7 cellular contexts compared by ENCODE assay signal in genomic region chr2:99153921-99154604, GRCh38. TPM values are rescaled to one million over a fixed set of nuclear protein-coding genes. Genes with fewer than 3 reads are reported as not detected.
A peak's percentile ranks its signal among the peaks of the same experiment; 100 is the strongest.
DNase-seq lines count a peak whose midpoint lies in the region; ATAC-seq lines count a peak whose summit lies in the region.
"Had no signal": no experiment of that assay in that cellular context is flagged by ENCODE, and none has a peak within 500 bp of the region (broad histone marks: within the 10 kb centered on the region; RNA-seq: fewer than 3 reads in every experiment).

No MANE protein-coding gene starts in this region.

- no peak for ATAC-seq in activated CD8-positive, alpha-beta T cell treated with anti-CD3 and anti-CD28 coated beads, Interleukin-2, amount 10 ng/mL, durations not matched to agents 7 days and 5 days
- ATAC-seq in memory B cell (ENCODE audit: low read depth) (no peak), HG02973 (IDR thresholded peaks at IDR 0.05; ENCODE audit: unreplicated experiment) (no peak)
- no peak for ATAC-seq in activated T-cell treated with anti-CD3 and anti-CD28 coated beads, Interleukin-2, amount 50 U/mL, for 4 hours

- POLR2A ChIA-PET in activated CD8-positive, alpha-beta T cell treated with anti-CD3 and anti-CD28 coated beads, Interleukin-2, amount 10 ng/mL, durations not matched to agents 7 days and 5 days (lab: Charles Lee), result interaction anchor here (0.6 to 2.1 kb wide), 8 partner anchors 8 to 382 kb away, joined by 3 to 18 read pairs (median 5); partner anchors contain the start of genes C2orf15, MITD1 and MRPL30

- H3K4me1 Mint-ChIP-seq in activated CD8-positive, alpha-beta T cell treated with anti-CD3 and anti-CD28 coated beads, Interleukin-2, amount 10 ng/mL, durations not matched to agents 7 days and 5 days (ENCODE audit: low read depth), result peaks cover 34% of the 10 kb centered on the region
- H3K4me1 Mint-ChIP-seq in memory B cell, result peaks cover 27% of the 10 kb centered on the region
- peaks cover 32% of the 10 kb centered on the region for H3K4me1 Mint-ChIP-seq in activated T-cell treated with anti-CD3 and anti-CD28 coated beads, Interleukin-2, amount 50 U/mL, for 4 hours (ENCODE audit: low read depth)

- H3K27ac Mint-ChIP-seq in activated CD8-positive, alpha-beta T cell treated with anti-CD3 and anti-CD28 coated beads, Interleukin-2, amount 10 ng/mL, durations not matched to agents 7 days and 5 days, result peak overlapping the region; percentile 95
- no peak overlapping the region for H3K27ac Mint-ChIP-seq in memory B cell

- no peaks in the 10 kb centered on the region for H3K9me3 Mint-ChIP-seq in activated CD8-positive, alpha-beta T cell treated with anti-CD3 and anti-CD28 coated beads, Interleukin-2, amount 10 ng/mL, durations not matched to agents 7 days and 5 days (ENCODE audit: insufficient read depth)
- H3K9me3 Mint-ChIP-seq in memory B cell, result no peaks in the 10 kb centered on the region
- no peaks in the 10 kb centered on the region for H3K9me3 Mint-ChIP-seq in activated T-cell treated with anti-CD3 and anti-CD28 coated beads, Interleukin-2, amount 50 U/mL, for 4 hours

- H3K27me3 Mint-ChIP-seq in activated CD8-positive, alpha-beta T cell treated with anti-CD3 and anti-CD28 coated beads, Interleukin-2, amount 10 ng/mL, durations not matched to agents 7 days and 5 days (ENCODE audit: low read depth), result no peaks in the 10 kb centered on the region
- no peaks in the 10 kb centered on the region for H3K27me3 Mint-ChIP-seq in memory B cell
- no peaks in the 10 kb centered on the region for H3K27me3 Mint-ChIP-seq in activated T-cell treated with anti-CD3 and anti-CD28 coated beads, Interleukin-2, amount 50 U/mL, for 4 hours (ENCODE audit: low read depth)

- CTCF ChIA-PET in activated CD8-positive, alpha-beta T cell treated with anti-CD3 and anti-CD28 coated beads, Interleukin-2, amount 10 ng/mL, durations not matched to agents 7 days and 5 days (lab: Charles Lee), result interaction anchor here (0.6 to 3.6 kb wide), 5 partner anchors 13 to 70 kb away, joined by 3 to 21 read pairs (median 4); partner anchors contain the start of genes C2orf15, MITD1 and MRPL30

- H3K4me3 Mint-ChIP-seq in activated CD8-positive, alpha-beta T cell treated with anti-CD3 and anti-CD28 coated beads, Interleukin-2, amount 10 ng/mL, durations not matched to agents 7 days and 5 days, result peak overlapping the region; percentile 79
- H3K4me3 Mint-ChIP-seq in memory B cell, result peak overlapping the region; percentile 88
- H3K4me3 Mint-ChIP-seq in activated T-cell treated with anti-CD3 and anti-CD28 coated beads, Interleukin-2, amount 50 U/mL, for 4 hours, result no peak overlapping the region

- peaks cover 20% of the 10 kb centered on the region for H3K36me3 Mint-ChIP-seq in activated CD8-positive, alpha-beta T cell treated with anti-CD3 and anti-CD28 coated beads, Interleukin-2, amount 10 ng/mL, durations not matched to agents 7 days and 5 days (ENCODE audit: low read depth)
- peaks cover 10% of the 10 kb centered on the region for H3K36me3 Mint-ChIP-seq in memory B cell
- H3K36me3 Mint-ChIP-seq in activated T-cell treated with anti-CD3 and anti-CD28 coated beads, Interleukin-2, amount 50 U/mL, for 4 hours (ENCODE audit: insufficient read depth), result peaks cover 16% of the 10 kb centered on the region

- DNase-seq in ELR (ENCODE audit: low read depth) (peak; percentile 7), memory B cell (ENCODE audit: low spot score in 2 of 2) (no peak), NCI-H1930 (lab: John Stamatoyannopoulos, UW) (no peak)
- no peak for DNase-seq in activated CD8-positive, alpha-beta T cell treated with anti-CD3 and anti-CD28 coated beads, Interleukin-2, amount 10 ng/mL, durations not matched to agents 7 days and 5 days
- DNase-seq in activated T-cell treated with anti-CD3 and anti-CD28 coated beads, Interleukin-2, amount 50 U/mL, for 4 hours, result no peak

RNA-seq across cellular contexts. Expression of gene TSGA10, which starts 0.7 kb away (rescaled TPM):
- total RNA-seq in activated CD8-positive, alpha-beta T cell treated with anti-CD3 and anti-CD28 coated beads, Interleukin-2, amount 10 ng/mL, durations not matched to agents 7 days and 5 days, result 1 to 10 TPM; 6.0 to 6.9 TPM
- 1 to 10 TPM; 2.8 to 5.5 (median 3.4) TPM for total RNA-seq in activated T-cell treated with anti-CD3 and anti-CD28 coated beads, Interleukin-2, amount 50 U/mL, for 4 hours

RNA-seq across cellular contexts. Expression of gene LIPT1, which starts 0.7 kb away (rescaled TPM):
- 1 to 10 TPM; 7.5 to 7.9 TPM for total RNA-seq in activated CD8-positive, alpha-beta T cell treated with anti-CD3 and anti-CD28 coated beads, Interleukin-2, amount 10 ng/mL, durations not matched to agents 7 days and 5 days
- total RNA-seq in activated T-cell treated with anti-CD3 and anti-CD28 coated beads, Interleukin-2, amount 50 U/mL, for 4 hours, result 1 to 10 TPM; 4.5 to 5.5 (median 4.9) TPM

RNA-seq across cellular contexts. Expression of gene C2orf15, which starts 12.6 kb away (rescaled TPM):
- under 1 TPM; 0.37 to 0.86 TPM for total RNA-seq in activated CD8-positive, alpha-beta T cell treated with anti-CD3 and anti-CD28 coated beads, Interleukin-2, amount 10 ng/mL, durations not matched to agents 7 days and 5 days
- total RNA-seq in activated T-cell treated with anti-CD3 and anti-CD28 coated beads, Interleukin-2, amount 50 U/mL, for 4 hours, result under 1 TPM; 0.19 to 0.40 (median 0.37) TPM
- total RNA-seq: SK-MEL-5 had no signal

RNA-seq across cellular contexts. Expression of gene MITD1, which starts 26.8 kb away (rescaled TPM):
- total RNA-seq in activated CD8-positive, alpha-beta T cell treated with anti-CD3 and anti-CD28 coated beads, Interleukin-2, amount 10 ng/mL, durations not matched to agents 7 days and 5 days, result 10 to 100 TPM; 51.3 to 53.3 TPM
- total RNA-seq in activated T-cell treated with anti-CD3 and anti-CD28 coated beads, Interleukin-2, amount 50 U/mL, for 4 hours, result 10 to 100 TPM; 52.1 to 54.7 (median 54.0) TPM

RNA-seq across cellular contexts. Expression of gene MRPL30, which starts 26.9 kb away (rescaled TPM):
- total RNA-seq in activated CD8-positive, alpha-beta T cell treated with anti-CD3 and anti-CD28 coated beads, Interleukin-2, amount 10 ng/mL, durations not matched to agents 7 days and 5 days, result 10 to 100 TPM; 23.3 to 24.4 TPM
- total RNA-seq in activated T-cell treated with anti-CD3 and anti-CD28 coated beads, Interleukin-2, amount 50 U/mL, for 4 hours, result 10 to 100 TPM; 28.2 to 30.2 (median 29.7) TPM
